In the genomic region with DNA sequence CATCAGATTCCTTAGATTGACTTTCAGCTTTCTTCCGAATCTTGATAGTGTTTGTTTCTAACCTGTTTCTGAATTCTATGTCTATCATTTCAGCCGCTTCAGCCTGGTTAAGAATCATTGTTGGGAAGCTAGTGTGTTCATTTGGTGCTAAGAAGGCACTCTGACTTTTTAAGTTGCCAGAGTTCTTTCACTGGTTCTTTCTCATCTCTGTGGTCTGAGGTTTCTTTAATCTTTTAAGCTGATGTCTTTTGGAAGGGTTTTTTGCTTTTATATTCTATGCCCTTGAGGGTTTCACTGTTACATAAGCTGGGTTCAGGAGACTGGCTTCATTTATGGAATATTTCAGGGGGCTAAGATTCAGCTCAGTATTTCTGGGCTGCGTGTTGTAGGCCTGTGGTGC, we compare ENCODE assay signal across 18 cellular contexts.
DNase-seq lines count a peak whose midpoint lies in the region; ATAC-seq and TF ChIP-seq lines count a peak whose summit lies in the region.
"Had no signal": no experiment of that assay in that cellular context is flagged by ENCODE, and none has a peak within 500 bp of the region (broad histone marks: within the 10 kb centered on the region; RNA-seq: fewer than 3 reads in every experiment).

No MANE protein-coding gene starts in this region.

- no peak overlapping the region for H3K27ac ChIP-seq in CD8-positive, alpha-beta T cell (ENCODE audit: low read depth, low read length)
- H3K27ac ChIP-seq in naive thymus-derived CD4-positive, alpha-beta T cell (ENCODE audit: low read depth, low read length), result no peak overlapping the region
- H3K27ac ChIP-seq in testis (no peak overlapping the region), adrenal gland (no peak overlapping the region)
- H3K27ac ChIP-seq: BLaER1 had no signal

- no peaks in the 10 kb centered on the region for H3K36me3 Mint-ChIP-seq in activated naive CD4-positive, alpha-beta T cell treated with anti-CD3 and anti-CD28 coated beads, Interleukin-2, amount 10 ng/mL, durations not matched to agents 7 days and 5 days
- H3K36me3 Mint-ChIP-seq in CD8-positive, alpha-beta T cell, result no peaks in the 10 kb centered on the region
- H3K36me3 Mint-ChIP-seq in T-cell, result no peaks in the 10 kb centered on the region
- no peaks in the 10 kb centered on the region for H3K36me3 Mint-ChIP-seq in naive thymus-derived CD4-positive, alpha-beta T cell

- peak; percentile 78 for ATAC-seq in CD8-positive, alpha-beta T cell
- peak; percentile 45 to 93 (median 77) for ATAC-seq in T-cell (replicated peaks in 1 of 4)
- ATAC-seq in naive thymus-derived CD4-positive, alpha-beta T cell, result peak; percentile 83
- ATAC-seq in GM21390 (IDR thresholded peaks at IDR 0.05; ENCODE audit: unreplicated experiment), result no peak

- H3K4me3 ChIP-seq in CD8-positive, alpha-beta T cell (ENCODE audit: low read depth, low read length), result no peak overlapping the region
- H3K4me3 ChIP-seq in naive thymus-derived CD4-positive, alpha-beta T cell (ENCODE audit: low read length), result no peak overlapping the region
- H3K4me3 ChIP-seq in testis, result no peak overlapping the region
- no peak overlapping the region for H3K4me3 ChIP-seq in adrenal gland
- H3K4me3 ChIP-seq: BLaER1 had no signal

- peaks cover 25% of the 10 kb centered on the region for H3K4me1 ChIP-seq in CD8-positive, alpha-beta T cell (ENCODE audit: insufficient read depth, low read length)
- H3K4me1 ChIP-seq in naive thymus-derived CD4-positive, alpha-beta T cell (ENCODE audit: control insufficient read depth in 2 of 2, insufficient read depth in 2 of 2, low read length in 2 of 2), result peaks cover 0 to 19% of the 10 kb centered on the region in 2 donors
- no peaks in the 10 kb centered on the region for H3K4me1 ChIP-seq in testis
- H3K4me1 ChIP-seq in adrenal gland (replicated peaks in 1 of 2), result no peaks in the 10 kb centered on the region

- no peaks in the 10 kb centered on the region for H3K9me3 Mint-ChIP-seq in activated naive CD4-positive, alpha-beta T cell treated with anti-CD3 and anti-CD28 coated beads, Interleukin-2, amount 10 ng/mL, durations not matched to agents 7 days and 5 days
- no peaks in the 10 kb centered on the region for H3K9me3 Mint-ChIP-seq in CD8-positive, alpha-beta T cell
- H3K9me3 Mint-ChIP-seq in T-cell, result no peaks in the 10 kb centered on the region
- H3K9me3 Mint-ChIP-seq in naive thymus-derived CD4-positive, alpha-beta T cell, result peaks cover 0 to 4% (median 0%) of the 10 kb centered on the region in 11 donors

- POLR2A ChIA-PET in CD8-positive, alpha-beta T cell (lab: Charles Lee), result interaction anchor here (0.7 kb wide), 1 partner anchor 428 kb away, joined by 3 read pairs; no protein-coding TSS in a partner anchor
- POLR2A ChIA-PET in T-cell (lab: Charles Lee), result interaction anchor here in 1 of 2 donors (0.6 kb wide), 2 partner anchors 39 to 496 kb away, joined by 3 to 9 read pairs; no protein-coding TSS in a partner anchor
- POLR2A ChIA-PET in naive thymus-derived CD4-positive, alpha-beta T cell (lab: Charles Lee), result interaction anchor here (0.6 to 1.4 kb wide), 6 partner anchors 8 to 1460 kb away, joined by 3 to 7 read pairs (median 4); no protein-coding TSS in a partner anchor

- TF ChIP-seq CTCF in CD8-positive, alpha-beta T cell (IDR thresholded peaks at IDR 0.05), result no peak
- TF ChIP-seq CTCF in testis (IDR thresholded peaks at IDR 0.05), result no peak
- TF ChIP-seq CTCF in adrenal gland (IDR thresholded peaks at IDR 0.05), result no peak

- CTCF ChIA-PET in activated naive CD4-positive, alpha-beta T cell treated with anti-CD3 and anti-CD28 coated beads, Interleukin-2, amount 10 ng/mL, durations not matched to agents 7 days and 5 days (lab: Charles Lee), result interaction anchor here (1.1 to 1.6 kb wide), 4 partner anchors 9 to 24 kb away, joined by 3 to 8 read pairs (median 3); no protein-coding TSS in a partner anchor
- CTCF ChIA-PET in CD8-positive, alpha-beta T cell (lab: Charles Lee), result interaction anchor here (0.7 to 2.2 kb wide), 10 partner anchors 8 to 853 kb away, joined by 3 to 8 read pairs (median 4); no protein-coding TSS in a partner anchor
- CTCF ChIA-PET in T-cell (lab: Charles Lee), result interaction anchor here (0.7 to 1.6 kb wide), 9 partner anchors 9 to 449 kb away, joined by 3 to 7 read pairs (median 4); no protein-coding TSS in a partner anchor
- CTCF ChIA-PET in naive thymus-derived CD4-positive, alpha-beta T cell (lab: Charles Lee), result interaction anchor here (0.7 to 1.5 kb wide), 5 partner anchors 10 to 512 kb away, joined by 3 to 7 read pairs (median 4); no protein-coding TSS in a partner anchor

- peaks cover 31% of the 10 kb centered on the region for H3K27me3 Mint-ChIP-seq in activated naive CD4-positive, alpha-beta T cell treated with anti-CD3 and anti-CD28 coated beads, Interleukin-2, amount 10 ng/mL, durations not matched to agents 7 days and 5 days
- peaks cover 12% of the 10 kb centered on the region for H3K27me3 Mint-ChIP-seq in CD8-positive, alpha-beta T cell (ENCODE audit: low read depth)
- H3K27me3 Mint-ChIP-seq in T-cell, result peaks cover 7 to 14% of the 10 kb centered on the region in 2 donors
- peaks cover 0 to 43% (median 8%) of the 10 kb centered on the region in 5 donors for H3K27me3 Mint-ChIP-seq in naive thymus-derived CD4-positive, alpha-beta T cell

- no peaks in the 10 kb centered on the region for H3K9me3 ChIP-seq in CD8-positive, alpha-beta T cell (ENCODE audit: low read length)
- peaks cover 0 to under 1% (median 0%) of the 10 kb centered on the region in 3 experiments for H3K9me3 ChIP-seq in naive thymus-derived CD4-positive, alpha-beta T cell (ENCODE audit: control insufficient read depth in 2 of 3, low read length in 3 of 3)
- H3K9me3 ChIP-seq in testis (no peaks in the 10 kb centered on the region), adrenal gland (replicated peaks in 1 of 3) (no peaks in the 10 kb centered on the region)

- peaks cover 22% of the 10 kb centered on the region for H3K4me1 Mint-ChIP-seq in activated naive CD4-positive, alpha-beta T cell treated with anti-CD3 and anti-CD28 coated beads, Interleukin-2, amount 10 ng/mL, durations not matched to agents 7 days and 5 days
- peaks cover 25% of the 10 kb centered on the region for H3K4me1 Mint-ChIP-seq in CD8-positive, alpha-beta T cell (ENCODE audit: low read depth)
- H3K4me1 Mint-ChIP-seq in T-cell, result peaks cover 30 to 36% (median 31%) of the 10 kb centered on the region in 3 donors
- H3K4me1 Mint-ChIP-seq in naive thymus-derived CD4-positive, alpha-beta T cell, result peaks cover 10 to 48% (median 38%) of the 10 kb centered on the region in 7 donors

- intact Hi-C loops in CD8-positive, alpha-beta T cell (cut with DNase I, micrococcal nuclease), result no loop called here
- intact Hi-C loops in naive thymus-derived CD4-positive, alpha-beta T cell (cut with micrococcal nuclease), result no loop called here
- intact Hi-C loops in testis (cut with DNase I; ENCODE audit: low total_unique reads), result no loop called here
- intact Hi-C loops in adrenal gland (cut with DNase I), result no loop called here

- no peak for DNase-seq in activated naive CD4-positive, alpha-beta T cell treated with anti-CD3 and anti-CD28 coated beads, Interleukin-2, amount 10 ng/mL, durations not matched to agents 7 days and 5 days
- DNase-seq in activated naive CD4-positive, alpha-beta T cell treated with Interleukin-2 at 50 U/mL for 16 hours, result no peak
- no peak for DNase-seq in CD8-positive, alpha-beta T cell
- DNase-seq in T-cell (no peak), testis (no peak), adrenal gland (no peak)
- peak in 7 of 9 donors; percentile 39 to 77 (median 67) for DNase-seq in naive thymus-derived CD4-positive, alpha-beta T cell
- DNase-seq: COR-L47, DMS 273 treated with DMSO at 0.1 percent for 48 hours, NCI-H1105 treated with DMSO at 0.1 percent for 48 hours, NCI-H1694, NCI-H2081 treated with DMSO at 0.1 percent for 48 hours, NCI-H748 treated with DMSO at 0.1 percent for 48 hours, OCI-M1, RPMI8226, SHP77 treated with DMSO at 0.1 percent for 48 hours had no signal

- peak overlapping the region; percentile 53 for H3K27ac Mint-ChIP-seq in activated naive CD4-positive, alpha-beta T cell treated with anti-CD3 and anti-CD28 coated beads, Interleukin-2, amount 10 ng/mL, durations not matched to agents 7 days and 5 days
- no peak overlapping the region for H3K27ac Mint-ChIP-seq in CD8-positive, alpha-beta T cell
- no peak overlapping the region for H3K27ac Mint-ChIP-seq in T-cell
- peak overlapping the region in 3 of 9 donors; percentile 2 to 60 (median 10) for H3K27ac Mint-ChIP-seq in naive thymus-derived CD4-positive, alpha-beta T cell

- no peak overlapping the region for H3K4me3 Mint-ChIP-seq in activated naive CD4-positive, alpha-beta T cell treated with anti-CD3 and anti-CD28 coated beads, Interleukin-2, amount 10 ng/mL, durations not matched to agents 7 days and 5 days
- no peak overlapping the region for H3K4me3 Mint-ChIP-seq in CD8-positive, alpha-beta T cell
- H3K4me3 Mint-ChIP-seq in T-cell, result peak overlapping the region in 1 of 3 donors; percentile 3
- H3K4me3 Mint-ChIP-seq in naive thymus-derived CD4-positive, alpha-beta T cell, result peak overlapping the region in 7 of 10 donors; percentile 10 to 48 (median 42)

- H3K36me3 ChIP-seq in CD8-positive, alpha-beta T cell (ENCODE audit: insufficient read depth, low read length), result no peaks in the 10 kb centered on the region
- H3K36me3 ChIP-seq in naive thymus-derived CD4-positive, alpha-beta T cell (ENCODE audit: control insufficient read depth in 2 of 3, insufficient read depth in 3 of 3, low read length in 3 of 3), result no peaks in the 10 kb centered on the region
- H3K36me3 ChIP-seq in testis (ENCODE audit: low read depth, missing control alignments), result no peaks in the 10 kb centered on the region
- no peaks in the 10 kb centered on the region for H3K36me3 ChIP-seq in adrenal gland (replicated peaks in 1 of 2)
- H3K36me3 ChIP-seq: BLaER1 had no signal

- 90 to 94% methylated on average over 3 of the region's 3 CpGs for WGBS in testis, 2 donors
- WGBS in adrenal gland, 4 donors, result 85 to 87% (median 87%) methylated on average over 3 of the region's 3 CpGs

- H3K27me3 ChIP-seq in CD8-positive, alpha-beta T cell (ENCODE audit: insufficient read depth, low read length), result no peaks in the 10 kb centered on the region
- no peaks in the 10 kb centered on the region for H3K27me3 ChIP-seq in naive thymus-derived CD4-positive, alpha-beta T cell (ENCODE audit: control insufficient read depth in 2 of 2, insufficient read depth in 2 of 2, low read length in 2 of 2)
- H3K27me3 ChIP-seq in testis (no peaks in the 10 kb centered on the region), adrenal gland (no peaks in the 10 kb centered on the region)
- H3K27me3 ChIP-seq: BLaER1 had no signal

- TF ChIP-seq POLR2A in testis (IDR thresholded peaks at IDR 0.05) (no peak), adrenal gland (IDR thresholded peaks at IDR 0.05) (no peak)

Comparison
In these comparisons a context has a peak if more than half of its experiments do, and no peak if none do; other contexts are left out.
1. DNase-seq: peak in naive thymus-derived CD4-positive, alpha-beta T cell (7 of 9); none in activated naive CD4-positive, alpha-beta T cell treated with anti-CD3 and anti-CD28 coated beads, Interleukin-2, amount 10 ng/mL, durations not matched to agents 7 days and 5 days (single experiment), activated naive CD4-positive, alpha-beta T cell treated with Interleukin-2 at 50 U/mL for 16 hours (single experiment), CD8-positive, alpha-beta T cell (0 of 7), T-cell (0 of 34), testis (single experiment) and adrenal gland (0 of 7).
2. H3K4me3 Mint-ChIP-seq: peak in naive thymus-derived CD4-positive, alpha-beta T cell (7 of 10); none in activated naive CD4-positive, alpha-beta T cell treated with anti-CD3 and anti-CD28 coated beads, Interleukin-2, amount 10 ng/mL, durations not matched to agents 7 days and 5 days (single experiment) and CD8-positive, alpha-beta T cell (single experiment).